ENCODE assay signal across 1 cellular context in the genomic region with DNA sequence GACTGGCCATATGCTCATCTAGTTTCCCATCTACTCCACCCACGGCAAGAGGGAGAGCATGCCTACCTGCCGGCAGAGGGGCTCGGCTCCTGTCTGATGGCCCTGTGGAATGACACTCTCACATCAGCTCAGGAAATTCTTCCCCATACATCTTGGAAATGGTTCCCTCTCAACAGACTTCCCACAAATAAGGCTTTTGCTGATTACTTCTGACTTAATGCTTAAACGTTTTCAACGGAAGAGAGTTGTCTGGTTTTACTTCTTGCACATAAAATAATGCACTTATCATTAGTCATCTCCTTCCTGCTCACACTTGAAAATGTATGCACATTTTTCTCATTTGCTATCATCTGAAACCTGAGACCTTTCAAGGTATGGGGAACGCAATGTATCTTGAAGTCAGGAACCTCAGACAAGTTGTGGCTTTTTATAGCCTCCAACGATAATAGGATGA.
TF ChIP-seq lines count a peak whose summit lies in the region.

No MANE protein-coding gene starts in this region.

TF ChIP-seq in SK-N-SH treated with all-trans-retinoic acid at 6 μM for 48 hours, 23 proteins besides CTCF, POLR2A, EP300 and RAD21 (continued from another document):
- TF ChIP-seq, protein P1, sequence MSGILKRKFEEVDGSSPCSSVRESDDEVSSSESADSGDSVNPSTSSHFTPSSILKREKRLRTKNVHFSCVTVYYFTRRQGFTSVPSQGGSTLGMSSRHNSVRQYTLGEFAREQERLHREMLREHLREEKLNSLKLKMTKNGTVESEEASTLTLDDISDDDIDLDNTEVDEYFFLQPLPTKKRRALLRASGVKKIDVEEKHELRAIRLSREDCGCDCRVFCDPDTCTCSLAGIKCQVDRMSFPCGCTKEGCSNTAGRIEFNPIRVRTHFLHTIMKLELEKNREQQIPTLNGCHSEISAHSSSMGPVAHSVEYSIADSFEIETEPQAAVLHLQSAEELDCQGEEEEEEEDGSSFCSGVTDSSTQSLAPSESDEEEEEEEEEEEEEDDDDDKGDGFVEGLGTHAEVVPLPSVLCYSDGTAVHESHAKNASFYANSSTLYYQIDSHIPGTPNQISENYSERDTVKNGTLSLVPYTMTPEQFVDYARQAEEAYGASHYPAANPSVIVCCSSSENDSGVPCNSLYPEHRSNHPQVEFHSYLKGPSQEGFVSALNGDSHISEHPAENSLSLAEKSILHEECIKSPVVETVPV (CRISPR knock-in tag; IDR thresholded peaks at IDR 0.05), result no peak
- TF ChIP-seq ZFP3 (CRISPR knock-in tag; IDR thresholded peaks at IDR 0.05) (no peak), ZC3H10 (CRISPR knock-in tag; IDR thresholded peaks at IDR 0.05) (no peak), ISL1 (CRISPR knock-in tag; IDR thresholded peaks at IDR 0.05) (no peak), ZNF70 (CRISPR knock-in tag; IDR thresholded peaks at IDR 0.05) (no peak), ESRRG (CRISPR knock-in tag; IDR thresholded peaks at IDR 0.05) (no peak), ZFP30 (CRISPR knock-in tag; IDR thresholded peaks at IDR 0.05) (no peak), BACH2 (CRISPR knock-in tag; IDR thresholded peaks at IDR 0.05; ENCODE audit: borderline replicate concordance) (no peak), ARNTL (CRISPR knock-in tag; IDR thresholded peaks at IDR 0.05; ENCODE audit: borderline replicate concordance, low read depth) (no peak), GLIS3 (CRISPR knock-in tag; IDR thresholded peaks at IDR 0.05) (no peak), TCF4 (CRISPR knock-in tag; IDR thresholded peaks at IDR 0.05; ENCODE audit: borderline replicate concordance) (no peak)
- TF ChIP-seq, protein P2, sequence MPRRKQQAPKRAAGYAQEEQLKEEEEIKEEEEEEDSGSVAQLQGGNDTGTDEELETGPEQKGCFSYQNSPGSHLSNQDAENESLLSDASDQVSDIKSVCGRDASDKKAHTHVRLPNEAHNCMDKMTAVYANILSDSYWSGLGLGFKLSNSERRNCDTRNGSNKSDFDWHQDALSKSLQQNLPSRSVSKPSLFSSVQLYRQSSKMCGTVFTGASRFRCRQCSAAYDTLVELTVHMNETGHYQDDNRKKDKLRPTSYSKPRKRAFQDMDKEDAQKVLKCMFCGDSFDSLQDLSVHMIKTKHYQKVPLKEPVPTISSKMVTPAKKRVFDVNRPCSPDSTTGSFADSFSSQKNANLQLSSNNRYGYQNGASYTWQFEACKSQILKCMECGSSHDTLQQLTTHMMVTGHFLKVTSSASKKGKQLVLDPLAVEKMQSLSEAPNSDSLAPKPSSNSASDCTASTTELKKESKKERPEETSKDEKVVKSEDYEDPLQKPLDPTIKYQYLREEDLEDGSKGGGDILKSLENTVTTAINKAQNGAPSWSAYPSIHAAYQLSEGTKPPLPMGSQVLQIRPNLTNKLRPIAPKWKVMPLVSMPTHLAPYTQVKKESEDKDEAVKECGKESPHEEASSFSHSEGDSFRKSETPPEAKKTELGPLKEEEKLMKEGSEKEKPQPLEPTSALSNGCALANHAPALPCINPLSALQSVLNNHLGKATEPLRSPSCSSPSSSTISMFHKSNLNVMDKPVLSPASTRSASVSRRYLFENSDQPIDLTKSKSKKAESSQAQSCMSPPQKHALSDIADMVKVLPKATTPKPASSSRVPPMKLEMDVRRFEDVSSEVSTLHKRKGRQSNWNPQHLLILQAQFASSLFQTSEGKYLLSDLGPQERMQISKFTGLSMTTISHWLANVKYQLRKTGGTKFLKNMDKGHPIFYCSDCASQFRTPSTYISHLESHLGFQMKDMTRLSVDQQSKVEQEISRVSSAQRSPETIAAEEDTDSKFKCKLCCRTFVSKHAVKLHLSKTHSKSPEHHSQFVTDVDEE (CRISPR knock-in tag; IDR thresholded peaks at IDR 0.05), result no peak
